ENCODE assay signal across 1 cellular context in genomic region chr11:4393209-4394196, GRCh38.
TF ChIP-seq lines count a peak whose summit lies in the region.

Gene TRIM21, minus strand, starts transcription at chr11:4393702. Its CDS starts 3,293 bp downstream, at chr11:4390409.

TF ChIP-seq in K562, 482 proteins besides CTCF, POLR2A, EP300 and RAD21 (continued from another document and continues in another):
- no peak for TF ChIP-seq GTF3C2 (IDR thresholded peaks at IDR 0.05; ENCODE audit: borderline replicate concordance, extremely low read depth, insufficient read length)
- TF ChIP-seq JUN (IDR thresholded peaks at IDR 0.05; ENCODE audit: borderline replicate concordance, low read depth, low read length) = no peak
- TF ChIP-seq JUN (CRISPR knock-in tag; IDR thresholded peaks at IDR 0.05; ENCODE audit: borderline replicate concordance) = no peak
- no peak for TF ChIP-seq ELK3 (CRISPR knock-in tag; IDR thresholded peaks at IDR 0.05)
- no peak for TF ChIP-seq ZNF407 (IDR thresholded peaks at IDR 0.05; ENCODE audit: low read depth)
- TF ChIP-seq CEBPZ (IDR thresholded peaks at IDR 0.05; ENCODE audit: borderline replicate concordance, low read depth, low read length) = no peak
- peak; percentile 45; the same call in 1 of the 2 replicates for TF ChIP-seq POLR2AphosphoS5 (IDR thresholded peaks at IDR 0.05; ENCODE audit: control insufficient read depth, insufficient read depth, low read depth, low read length)
- no peak for TF ChIP-seq GATAD2A (IDR thresholded peaks at IDR 0.05)
- TF ChIP-seq C11orf30 (IDR thresholded peaks at IDR 0.05; ENCODE audit: low read depth) = no peak
- TF ChIP-seq ZNF133 (CRISPR knock-in tag; IDR thresholded peaks at IDR 0.05) = no peak
- TF ChIP-seq RNF2 (IDR thresholded peaks at IDR 0.05) = no peak
- no peak for TF ChIP-seq ID3 (CRISPR knock-in tag; IDR thresholded peaks at IDR 0.05)
- no peak for TF ChIP-seq ID3 (tag; IDR thresholded peaks at IDR 0.05)
- TF ChIP-seq ETS1 (conservative IDR thresholded peaks at IDR 0.05; ENCODE audit: control insufficient read depth, low read depth, low read length) = no peak
- TF ChIP-seq POLR3G (IDR thresholded peaks at IDR 0.05; ENCODE audit: extremely low read depth, insufficient read length, insufficient replicate concordance) = no peak
- TF ChIP-seq MLLT1 (IDR thresholded peaks at IDR 0.05) = no peak
- TF ChIP-seq TOE1 (IDR thresholded peaks at IDR 0.05; ENCODE audit: borderline replicate concordance) = no peak
- TF ChIP-seq TOE1 (CRISPR knock-in tag; IDR thresholded peaks at IDR 0.05; ENCODE audit: borderline replicate concordance, low read depth) = no peak
- no peak for TF ChIP-seq ATF6 (CRISPR knock-in tag; IDR thresholded peaks at IDR 0.05)
- TF ChIP-seq THAP12 (CRISPR knock-in tag; IDR thresholded peaks at IDR 0.05) = no peak
- no peak for TF ChIP-seq FOXJ2 (tag; IDR thresholded peaks at IDR 0.05)
- no peak for TF ChIP-seq PML (IDR thresholded peaks at IDR 0.05; ENCODE audit: low read length)
- TF ChIP-seq COPS2 (conservative IDR thresholded peaks at IDR 0.05) = no peak
